11 cellular contexts compared by ENCODE assay signal in the genomic region with DNA sequence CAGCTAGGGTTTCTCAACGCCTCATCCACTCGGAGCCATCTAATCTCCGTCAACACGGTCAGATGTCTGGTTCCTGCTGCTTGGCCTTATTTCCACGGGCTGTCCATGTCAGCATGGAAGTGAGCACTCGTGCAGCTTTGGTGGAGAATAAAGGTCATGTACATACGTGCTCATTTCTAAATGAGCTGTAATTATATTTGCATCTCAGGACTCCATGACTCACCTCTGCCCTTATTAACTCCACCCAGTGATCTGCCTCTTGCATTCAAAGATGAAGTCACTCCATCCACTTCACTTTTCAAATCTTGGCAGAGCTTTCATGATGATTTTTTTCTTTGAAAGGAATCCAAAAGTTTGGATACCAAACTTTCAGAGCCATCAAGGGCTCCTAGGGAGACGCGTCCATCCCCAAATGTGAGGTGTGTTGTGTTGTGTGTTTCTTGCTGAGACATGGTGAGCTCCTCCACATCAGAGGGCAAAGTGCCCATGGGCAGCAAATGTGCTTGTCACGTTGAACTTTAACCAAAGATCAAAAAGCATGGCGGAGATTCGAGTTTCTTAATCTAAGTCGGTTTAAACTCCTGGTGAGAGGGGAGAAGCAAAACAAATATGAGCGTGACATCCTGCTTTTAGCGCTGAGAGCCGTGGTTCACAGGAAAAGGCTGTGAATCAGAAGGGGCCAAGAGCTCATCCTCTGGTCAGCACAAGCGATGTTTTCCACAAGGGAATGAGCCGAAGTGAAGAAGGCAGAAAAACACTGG.
DNase-seq lines count a peak whose midpoint lies in the region; ATAC-seq lines count a peak whose summit lies in the region.
"Had no signal": no experiment of that assay in that cellular context is flagged by ENCODE, and none has a peak within 500 bp of the region (broad histone marks: within the 10 kb centered on the region; RNA-seq: fewer than 3 reads in every experiment).

No MANE protein-coding gene starts in this region.

- H3K9me3 Mint-ChIP-seq in stimulated activated naive CD8-positive, alpha-beta T cell treated with anti-CD3 and anti-CD28 coated beads, Interleukin-15, amount 100 ng/mL, for 72 hours, result no peaks in the 10 kb centered on the region

- no peak for DNase-seq in stimulated activated naive CD8-positive, alpha-beta T cell treated with anti-CD3 and anti-CD28 coated beads, Interleukin-15, Interleukin-2, amounts not matched to agents 100 U/mL and 50 U/mL, for 24 hours
- no peak for DNase-seq in stimulated activated naive CD8-positive, alpha-beta T cell treated with anti-CD3 and anti-CD28 coated beads, Interleukin-15, amount 100 ng/mL, for 72 hours
- DNase-seq in amniotic epithelial cell (ENCODE audit: low read depth) (peak; percentile 86), left colon (no peak), HK-2 (ENCODE audit: unreplicated experiment) (no peak), GM19238 (ENCODE audit: insufficient read length, low spot score) (no peak)
- DNase-seq: activated naive CD8-positive, alpha-beta T cell treated with anti-CD3 and anti-CD28 coated beads, Interleukin-2, amount 10 ng/mL, durations not matched to agents 7 days and 5 days; GDM1; islet precursor cell had no signal

- H3K27me3 Mint-ChIP-seq in stimulated activated naive CD8-positive, alpha-beta T cell treated with anti-CD3 and anti-CD28 coated beads, Interleukin-15, amount 100 ng/mL, for 72 hours, result peaks cover 37% of the 10 kb centered on the region

- H3K27ac Mint-ChIP-seq in stimulated activated naive CD8-positive, alpha-beta T cell treated with anti-CD3 and anti-CD28 coated beads, Interleukin-15, amount 100 ng/mL, for 72 hours, result no peak overlapping the region
- H3K27ac Mint-ChIP-seq: activated naive CD8-positive, alpha-beta T cell treated with anti-CD3 and anti-CD28 coated beads, Interleukin-2, amount 10 ng/mL, durations not matched to agents 7 days and 5 days had no signal

- peaks cover 41% of the 10 kb centered on the region for H3K4me1 Mint-ChIP-seq in stimulated activated naive CD8-positive, alpha-beta T cell treated with anti-CD3 and anti-CD28 coated beads, Interleukin-15, amount 100 ng/mL, for 72 hours

- intact Hi-C loops in left colon (cut with DNase I, micrococcal nuclease), result no loop called here

- ATAC-seq in stimulated activated naive CD8-positive, alpha-beta T cell treated with anti-CD3 and anti-CD28 coated beads, Interleukin-15, Interleukin-2, amounts not matched to agents 100 U/mL and 50 U/mL, for 24 hours, result peak; percentile 61
- no peak for ATAC-seq in stimulated activated naive CD8-positive, alpha-beta T cell treated with anti-CD3 and anti-CD28 coated beads, Interleukin-15, amount 100 ng/mL, for 72 hours
- ATAC-seq in left colon, result peak; percentile 65
- no peak for ATAC-seq in GM18870 (IDR thresholded peaks at IDR 0.05; ENCODE audit: unreplicated experiment)
- ATAC-seq in HG02884 (IDR thresholded peaks at IDR 0.05; ENCODE audit: unreplicated experiment), result no peak

- no peak overlapping the region for H3K4me3 Mint-ChIP-seq in stimulated activated naive CD8-positive, alpha-beta T cell treated with anti-CD3 and anti-CD28 coated beads, Interleukin-15, amount 100 ng/mL, for 72 hours
- H3K4me3 Mint-ChIP-seq: activated naive CD8-positive, alpha-beta T cell treated with anti-CD3 and anti-CD28 coated beads, Interleukin-2, amount 10 ng/mL, durations not matched to agents 7 days and 5 days had no signal

Comparison
In these comparisons a context has a peak if more than half of its experiments do, and no peak if none do; other contexts are left out.
1. ATAC-seq: peak in stimulated activated naive CD8-positive, alpha-beta T cell treated with anti-CD3 and anti-CD28 coated beads, Interleukin-15, Interleukin-2, amounts not matched to agents 100 U/mL and 50 U/mL, for 24 hours (single experiment) and left colon (single experiment); none in stimulated activated naive CD8-positive, alpha-beta T cell treated with anti-CD3 and anti-CD28 coated beads, Interleukin-15, amount 100 ng/mL, for 72 hours (single experiment), GM18870 (single experiment) and HG02884 (single experiment).